In genomic region chr11:69400140-69400539, GRCh38 we compare ENCODE assay signal across 1 cellular context.
TF ChIP-seq lines count a peak whose summit lies in the region.

No MANE protein-coding gene starts in this region.

TF ChIP-seq in HEK293, 187 proteins besides CTCF, POLR2A, EP300 and RAD21 (continued from another document):
- TF ChIP-seq AEBP2 (tag by site-specific recombination; IDR thresholded peaks at IDR 0.05; ENCODE audit: borderline replicate concordance), result no peak
